8 cellular contexts compared by ENCODE assay signal in the genomic region with DNA sequence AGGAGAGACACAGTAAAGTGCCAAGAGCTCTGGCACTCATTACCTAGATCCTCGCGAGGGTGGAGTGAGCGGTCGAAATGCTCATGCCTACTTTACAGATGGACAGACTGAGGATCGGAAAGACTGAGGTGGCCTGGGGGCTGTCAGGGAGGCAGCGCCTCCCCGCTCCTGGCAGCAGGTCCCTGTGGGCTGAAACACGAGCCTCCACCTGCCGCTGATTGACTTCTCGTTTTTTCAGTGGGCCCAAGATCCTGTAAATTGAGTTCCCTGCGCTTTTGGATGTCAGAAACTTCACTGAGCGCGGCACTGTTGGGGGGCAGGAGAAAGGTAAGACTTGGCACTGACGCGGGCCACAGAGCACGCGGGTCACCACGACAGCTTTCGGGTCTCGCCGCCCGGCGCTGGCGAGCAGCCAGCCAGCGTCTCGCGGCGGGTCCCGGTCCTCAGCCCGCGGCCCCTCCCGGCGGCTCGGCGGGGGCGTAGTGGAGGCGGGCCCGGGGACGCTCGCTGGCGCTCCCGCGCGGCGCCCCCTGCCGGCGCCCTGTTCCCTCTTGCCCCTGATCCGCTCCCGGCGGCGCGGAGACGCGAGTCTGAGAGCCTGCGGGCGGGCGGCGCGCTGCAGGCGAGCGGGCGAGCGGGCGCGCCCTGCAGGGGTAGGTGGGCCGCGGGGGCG. TPM values are rescaled to one million over a fixed set of nuclear protein-coding genes. Genes with fewer than 3 reads are reported as not detected.
A peak's percentile ranks its signal among the peaks of the same experiment; 100 is the strongest.
DNase-seq lines count a peak whose midpoint lies in the region; ATAC-seq and TF ChIP-seq lines count a peak whose summit lies in the region.

No MANE protein-coding gene starts in this region.

- H3K4me1 ChIP-seq in ACC112 (ENCODE audit: control insufficient read depth, insufficient read depth, low read length, unreplicated experiment): peaks cover 11% of the 10 kb centered on the region

- no peaks in the 10 kb centered on the region for H3K36me3 ChIP-seq in ACC112 (ENCODE audit: insufficient read depth, low read length)

- ATAC-seq in GM18868 (IDR thresholded peaks at IDR 0.05; ENCODE audit: unreplicated experiment): peak; percentile 81

- H3K4me3 ChIP-seq in ACC112 (ENCODE audit: low read depth, low read length): peak overlapping the region; percentile 72
- H3K4me3 ChIP-seq in epithelial cell of proximal tubule (ENCODE audit: low read depth, low read length): peak overlapping the region; percentile 55

- TF ChIP-seq CTCF in epithelial cell of proximal tubule (conservative IDR thresholded peaks at IDR 0.05; ENCODE audit: low read depth, low read length): peak; percentile 37

- H3K27me3 ChIP-seq in ACC112 (ENCODE audit: insufficient read depth, low read length): no peaks in the 10 kb centered on the region

- peak overlapping the region; percentile 29 for H2AFZ ChIP-seq in ACC112 (ENCODE audit: low read length, unreplicated experiment)

- no peak overlapping the region for H3K27ac ChIP-seq in ACC112 (ENCODE audit: low read depth, low read length)

- peak; percentile 75 for DNase-seq in HK-2 (ENCODE audit: unreplicated experiment)
- DNase-seq in NCI-H774 (lab: John Stamatoyannopoulos, UW): peak; percentile 93
- peak; percentile 63 for DNase-seq in activated T-cell treated with anti-CD3 and anti-CD28 coated beads for 1 hour (ENCODE audit: low read depth)
- DNase-seq in epithelial cell of proximal tubule (ENCODE audit: low read depth): no peak
- DNase-seq in myocyte (ENCODE audit: low read depth): peak; percentile 89
- DNase-seq in stimulated activated CD8-positive, alpha-beta memory T cell treated with anti-CD3 and anti-CD28 coated beads, Interleukin-7, amount 100 ng/mL, for 24 hours (ENCODE audit: low read depth): peak; percentile 49

- peaks cover 18% of the 10 kb centered on the region for H3K79me2 ChIP-seq in ACC112 (ENCODE audit: control insufficient read depth, insufficient read depth, low read length, unreplicated experiment)

RNA-seq across cellular contexts. Expression of gene SCN8A, which starts 0.6 kb away (rescaled TPM):
- 0.58 and 0.86 TPM in 2 replicates for total RNA-seq in epithelial cell of proximal tubule
- total RNA-seq in myocyte: 7.4 and 13.7 TPM in 2 replicates
- 7.3 TPM for polyA plus RNA-seq in myocyte (2012)
